In the genomic region with DNA sequence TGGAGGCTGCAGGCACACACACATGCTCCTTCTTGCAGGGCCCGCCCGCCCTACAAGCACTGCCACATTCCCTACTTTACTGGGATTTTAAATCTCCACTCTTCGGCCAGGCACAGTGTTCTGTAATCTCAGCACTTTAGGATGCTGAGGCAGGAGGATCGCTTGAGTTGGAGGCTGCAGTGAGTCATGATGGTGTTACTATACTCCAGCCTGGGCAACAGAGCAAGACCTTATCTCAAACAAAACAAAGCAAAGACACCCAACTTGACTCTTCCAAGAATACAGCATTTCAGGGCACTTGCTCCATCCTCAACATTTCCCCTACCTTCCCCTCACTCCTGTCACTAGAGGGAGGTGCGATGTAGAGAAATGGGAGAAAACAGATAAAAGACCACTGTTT, we compare ENCODE assay signal across 12 cellular contexts.
"Had no signal": no experiment of that assay in that cellular context is flagged by ENCODE, and none has a peak within 500 bp of the region (broad histone marks: within the 10 kb centered on the region; RNA-seq: fewer than 3 reads in every experiment).

No MANE protein-coding gene starts in this region.

- H3K27ac ChIP-seq: coronary artery, foreskin keratinocyte, right atrium auricular region had no signal

- DNase-seq: effector CD4-positive, alpha-beta T cell; foreskin keratinocyte; mammary epithelial cell; naive thymus-derived CD4-positive, alpha-beta T cell; posterior cingulate gyrus; small intestine; stimulated activated CD4-positive, alpha-beta T cell treated with anti-CD3 and anti-CD28 coated beads, Interleukin-12 subunit alpha, Interleukin-12 subunit beta, amount 100 ng/mL, for 4 hours; stimulated activated naive CD4-positive, alpha-beta T cell treated with Interleukin-2 at 50 U/mL for 16 hours had no signal

- H3K4me3 ChIP-seq: coronary artery, right atrium auricular region had no signal

- FAIRE-seq: small intestine, urothelium cell line had no signal

- H3K4me1 ChIP-seq: right atrium auricular region had no signal

- H3K9me3 ChIP-seq: right atrium auricular region had no signal

- H3K36me3 ChIP-seq: right atrium auricular region had no signal

- ATAC-seq: foreskin keratinocyte; left lobe of liver; naive thymus-derived CD4-positive, alpha-beta T cell had no signal

- H3K27me3 ChIP-seq: foreskin keratinocyte, right atrium auricular region had no signal
